ENCODE assay signal across 1 cellular context in the genomic region with DNA sequence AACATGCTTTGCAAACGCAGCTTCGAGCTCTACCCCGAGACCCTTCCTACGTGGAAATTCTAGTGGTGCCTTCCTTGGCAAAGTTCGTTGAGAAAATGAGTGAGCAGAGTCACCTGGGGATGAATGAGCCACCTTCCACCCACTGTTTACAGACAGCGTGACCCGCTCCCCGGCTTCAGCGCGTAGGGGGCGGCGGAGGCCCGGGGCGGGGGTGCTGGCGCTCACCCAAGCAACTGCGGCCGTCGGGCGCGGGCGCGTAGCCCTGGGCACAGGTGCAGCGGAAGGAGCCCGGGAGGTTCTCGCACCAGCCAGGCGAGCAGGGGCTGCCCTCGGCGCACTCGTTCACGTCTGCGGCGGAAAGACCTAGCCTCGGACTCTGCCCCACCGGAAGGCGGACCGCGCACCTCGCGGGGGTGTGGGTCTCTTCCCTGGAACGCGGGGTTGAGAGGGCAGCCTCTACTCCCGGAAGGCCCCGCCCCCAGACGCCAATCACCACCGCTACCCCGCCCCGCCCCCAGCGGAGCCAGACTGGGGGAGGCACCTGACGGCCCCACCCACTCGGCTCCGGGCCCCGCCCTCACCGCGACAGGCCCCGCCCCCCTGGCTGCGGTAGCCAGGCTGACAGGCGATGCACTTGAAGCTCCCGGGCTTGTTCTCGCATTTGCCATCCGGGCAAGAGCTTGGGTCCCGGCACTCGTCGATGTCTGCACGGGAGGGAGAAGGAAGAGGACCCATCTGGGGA.
A peak's percentile ranks its signal among the peaks of the same experiment; 100 is the strongest.
TF ChIP-seq lines count a peak whose summit lies in the region.

No MANE protein-coding gene starts in this region.

TF ChIP-seq in HepG2, 621 proteins besides CTCF, POLR2A, EP300 and RAD21 (continued from another document):
- TF ChIP-seq SKIL (CRISPR knock-in tag; IDR thresholded peaks at IDR 0.05; ENCODE audit: borderline replicate concordance) (peak; percentile 44; the same call in 1 of the 2 replicates), MAFK (conservative IDR thresholded peaks at IDR 0.05 in 1 of 2, IDR thresholded peaks at IDR 0.05 in 1 of 2; ENCODE audit: low read length in 2 of 2) (no peak), TFDP2 (CRISPR knock-in tag; IDR thresholded peaks at IDR 0.05) (no peak), HOXA7 (CRISPR knock-in tag; IDR thresholded peaks at IDR 0.05) (no peak), TAF1 (CRISPR knock-in tag; IDR thresholded peaks at IDR 0.05) (peak; percentile 58), ZIK1 (CRISPR knock-in tag; IDR thresholded peaks at IDR 0.05; ENCODE audit: borderline replicate concordance, low read depth) (no peak), KDM3A (CRISPR knock-in tag; IDR thresholded peaks at IDR 0.05; ENCODE audit: low read depth) (0 out of 2 replicates have a peak, but pooled peaks have one; percentile 28), FOXA1 (IDR thresholded peaks at IDR 0.05) (no peak), FOXA1 (CRISPR knock-in tag; IDR thresholded peaks at IDR 0.05) (0 out of 2 replicates have a peak, but pooled peaks have one; percentile 15), ZNF672 (CRISPR knock-in tag; IDR thresholded peaks at IDR 0.05) (no peak), SKI (IDR thresholded peaks at IDR 0.05; ENCODE audit: partially characterized antibody) (peak; percentile 29), ZNF792 (CRISPR knock-in tag; IDR thresholded peaks at IDR 0.05) (peak; percentile 63; the same call in 1 of the 2 replicates), GATAD1 (CRISPR knock-in tag; IDR thresholded peaks at IDR 0.05) (peak; percentile 70), TARDBP (CRISPR knock-in tag; IDR thresholded peaks at IDR 0.05) (no peak; the same call in 1 of the 2 replicates), KLF11 (CRISPR knock-in tag; IDR thresholded peaks at IDR 0.05) (no peak), ARID2 (CRISPR knock-in tag; IDR thresholded peaks at IDR 0.05; ENCODE audit: borderline replicate concordance) (no peak), ESRRA (CRISPR knock-in tag; IDR thresholded peaks at IDR 0.05; ENCODE audit: low read depth) (peak; percentile 39; the same call in 1 of the 2 replicates)
- TF ChIP-seq, protein P1, sequence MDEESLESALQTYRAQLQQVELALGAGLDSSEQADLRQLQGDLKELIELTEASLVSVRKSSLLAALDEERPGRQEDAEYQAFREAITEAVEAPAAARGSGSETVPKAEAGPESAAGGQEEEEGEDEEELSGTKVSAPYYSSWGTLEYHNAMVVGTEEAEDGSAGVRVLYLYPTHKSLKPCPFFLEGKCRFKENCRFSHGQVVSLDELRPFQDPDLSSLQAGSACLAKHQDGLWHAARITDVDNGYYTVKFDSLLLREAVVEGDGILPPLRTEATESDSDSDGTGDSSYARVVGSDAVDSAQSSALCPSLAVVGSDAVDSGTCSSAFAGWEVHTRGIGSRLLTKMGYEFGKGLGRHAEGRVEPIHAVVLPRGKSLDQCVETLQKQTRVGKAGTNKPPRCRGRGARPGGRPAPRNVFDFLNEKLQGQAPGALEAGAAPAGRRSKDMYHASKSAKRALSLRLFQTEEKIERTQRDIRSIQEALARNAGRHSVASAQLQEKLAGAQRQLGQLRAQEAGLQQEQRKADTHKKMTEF (CRISPR knock-in tag; IDR thresholded peaks at IDR 0.05), result peak; percentile 59; the same call in 1 of the 2 replicates
- TF ChIP-seq, protein P2, sequence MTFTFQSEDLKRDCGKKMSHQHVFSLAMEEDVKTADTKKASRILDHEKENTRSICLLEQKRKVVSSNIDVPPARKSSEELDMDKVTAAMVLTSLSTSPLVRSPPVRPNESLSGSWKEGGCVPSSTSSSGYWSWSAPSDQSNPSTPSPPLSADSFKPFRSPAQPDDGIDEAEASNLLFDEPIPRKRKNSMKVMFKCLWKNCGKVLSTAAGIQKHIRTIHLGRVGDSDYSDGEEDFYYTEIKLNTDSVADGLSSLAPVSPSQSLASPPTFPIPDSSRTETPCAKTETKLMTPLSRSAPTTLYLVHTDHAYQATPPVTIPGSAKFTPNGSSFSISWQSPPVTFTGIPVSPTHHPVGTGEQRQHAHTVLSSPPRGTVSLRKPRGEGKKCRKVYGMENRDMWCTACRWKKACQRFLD (CRISPR knock-in tag; IDR thresholded peaks at IDR 0.05; ENCODE audit: borderline replicate concordance), result no peak
- TF ChIP-seq, protein P3, sequence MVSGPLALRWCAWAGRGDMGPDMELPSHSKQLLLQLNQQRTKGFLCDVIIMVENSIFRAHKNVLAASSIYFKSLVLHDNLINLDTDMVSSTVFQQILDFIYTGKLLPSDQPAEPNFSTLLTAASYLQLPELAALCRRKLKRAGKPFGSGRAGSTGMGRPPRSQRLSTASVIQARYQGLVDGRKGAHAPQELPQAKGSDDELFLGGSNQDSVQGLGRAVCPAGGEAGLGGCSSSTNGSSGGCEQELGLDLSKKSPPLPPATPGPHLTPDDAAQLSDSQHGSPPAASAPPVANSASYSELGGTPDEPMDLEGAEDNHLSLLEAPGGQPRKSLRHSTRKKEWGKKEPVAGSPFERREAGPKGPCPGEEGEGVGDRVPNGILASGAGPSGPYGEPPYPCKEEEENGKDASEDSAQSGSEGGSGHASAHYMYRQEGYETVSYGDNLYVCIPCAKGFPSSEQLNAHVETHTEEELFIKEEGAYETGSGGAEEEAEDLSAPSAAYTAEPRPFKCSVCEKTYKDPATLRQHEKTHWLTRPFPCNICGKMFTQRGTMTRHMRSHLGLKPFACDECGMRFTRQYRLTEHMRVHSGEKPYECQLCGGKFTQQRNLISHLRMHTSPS (CRISPR knock-in tag; IDR thresholded peaks at IDR 0.05; ENCODE audit: low read depth), result peak; percentile 57; the same call in 1 of the 2 replicates
TF ChIP-seq in HepG2: peak in this region for 89.
